ENCODE assay signal across 10 cellular contexts in genomic region chr9:8855046-8855445, GRCh38.
DNase-seq lines count a peak whose midpoint lies in the region; ATAC-seq, FAIRE-seq and TF ChIP-seq lines count a peak whose summit lies in the region.
"Had no signal": no experiment of that assay in that cellular context is flagged by ENCODE, and none has a peak within 500 bp of the region (broad histone marks: within the 10 kb centered on the region; RNA-seq: fewer than 3 reads in every experiment).

No MANE protein-coding gene starts in this region.

- peak overlapping the region; percentile 25 for H3K27ac Mint-ChIP-seq in nephron progenitor cell
- H3K27ac Mint-ChIP-seq: activated CD4-positive, alpha-beta T cell treated with anti-CD3 and anti-CD28 coated beads for 36 hours had no signal

- DNase-seq in H4 (ENCODE audit: low spot score), result peak; percentile 18
- peak; percentile 67 for DNase-seq in NCI-H446 treated with DMSO at 0.1 percent for 48 hours (lab: John Stamatoyannopoulos, UW)
- no peak for DNase-seq in H1 (ENCODE audit: low read depth in 1 of 2, low spot score in 2 of 2)
- no peak for DNase-seq in nephron progenitor cell
- DNase-seq in esophagus squamous epithelium (lab: John Stamatoyannopoulos, UW), result no peak
- no peak for DNase-seq in T-helper 9 cell
- no peak for DNase-seq in NCI-H2029 treated with DMSO at 0.1 percent for 48 hours (lab: John Stamatoyannopoulos, UW)
- DNase-seq: activated CD4-positive, alpha-beta T cell treated with anti-CD3 and anti-CD28 coated beads for 36 hours; stimulated activated CD4-positive, alpha-beta T cell treated with anti-CD3 and anti-CD28 coated beads, Interleukin-12 subunit alpha, Interleukin-12 subunit beta, amount 100 ng/mL, for 4 hours had no signal

- H3K4me1 ChIP-seq in H1 (replicated peaks in 1 of 4; ENCODE audit: control insufficient read depth in 3 of 4, insufficient read depth in 4 of 4, low read length in 3 of 4) (peaks cover 2 to 18% (median 8%) of the 10 kb centered on the region in 4 experiments; a peak in 5 of 7 replicates), esophagus squamous epithelium (peaks cover 0 to 35% (median 15%) of the 10 kb centered on the region in 3 donors)

- H3K27me3 Mint-ChIP-seq in nephron progenitor cell (ENCODE audit: low read depth, poor library complexity), result peaks cover 7% of the 10 kb centered on the region

- H3K27ac ChIP-seq in H1 (ENCODE audit: low read depth, low read length) (no peak overlapping the region), esophagus squamous epithelium (no peak overlapping the region)

- no peak overlapping the region for H3K4ac ChIP-seq in H1 (replicated peaks; ENCODE audit: insufficient read length, low read depth, low read length)

- H4K20me1 ChIP-seq in H1 (replicated peaks in 1 of 2; ENCODE audit: control insufficient read depth in 1 of 2, insufficient read depth in 2 of 2, low read length in 2 of 2), result no peaks in the 10 kb centered on the region

- peaks cover 81% of the 10 kb centered on the region for H3K4me1 Mint-ChIP-seq in nephron progenitor cell

- TF ChIP-seq CTCF in H1 (IDR thresholded peaks at IDR 0.05; ENCODE audit: control extremely low read depth in 1 of 3, insufficient read depth in 1 of 3, low read depth in 1 of 3, low read length in 3 of 3), result peak in 2 of 3 experiments; percentile 36 to 49; a peak in 2 of 4 replicates
- peak; percentile 57 for TF ChIP-seq CTCF in nephron progenitor cell (IDR thresholded peaks at IDR 0.05)
- TF ChIP-seq CTCF in esophagus squamous epithelium (IDR thresholded peaks at IDR 0.05), result peak in 2 of 6 experiments; percentile 5 to 27

- no peaks in the 10 kb centered on the region; a peak in 1 of 8 replicates for H3K36me3 ChIP-seq in H1 (ENCODE audit: control insufficient read depth in 2 of 4, insufficient read depth in 4 of 4, low read length in 3 of 4)
- no peaks in the 10 kb centered on the region for H3K36me3 ChIP-seq in esophagus squamous epithelium

- no peak overlapping the region for H4K91ac ChIP-seq in H1 (replicated peaks; ENCODE audit: insufficient read length, low read length)

- peaks cover 5% of the 10 kb centered on the region; the same call in 1 of the 2 replicates for H3K23me2 ChIP-seq in H1 (ENCODE audit: low read depth, low read length)

- no peaks in the 10 kb centered on the region for H3K9me3 Mint-ChIP-seq in nephron progenitor cell

- intact Hi-C loops in esophagus squamous epithelium (cut with DNase I), result no loop called here

- CTCF ChIA-PET in H1 (lab: Charles Lee; ENCODE audit: partially characterized antibody), result no interaction called here

- TF ChIP-seq POLR2A in H1 (IDR thresholded peaks at IDR 0.05; ENCODE audit: control extremely low read depth in 1 of 2, low read depth in 2 of 2, low read length in 2 of 2), result no peak
- no peak for TF ChIP-seq POLR2A in esophagus squamous epithelium (IDR thresholded peaks at IDR 0.05)

- no peak for ATAC-seq in HG02678 (IDR thresholded peaks at IDR 0.05; ENCODE audit: unreplicated experiment)
- ATAC-seq: activated CD4-positive, alpha-beta T cell treated with anti-CD3 and anti-CD28 coated beads for 36 hours had no signal

- no peak overlapping the region for H2AFZ ChIP-seq in H1 (ENCODE audit: low read length)

- peak overlapping the region; percentile 95 for H3K4me3 Mint-ChIP-seq in nephron progenitor cell
- H3K4me3 Mint-ChIP-seq: activated CD4-positive, alpha-beta T cell treated with anti-CD3 and anti-CD28 coated beads for 36 hours had no signal

- no peak overlapping the region for H3K14ac ChIP-seq in H1 (ENCODE audit: insufficient read length)

- no peak overlapping the region for H2BK20ac ChIP-seq in H1 (ENCODE audit: low read length)

- H2AK5ac ChIP-seq in H1 (ENCODE audit: low read depth, low read length), result no peak overlapping the region

- no peak for TF ChIP-seq EP300 in H1 (IDR thresholded peaks at IDR 0.05; ENCODE audit: borderline replicate concordance in 1 of 2, low read depth in 2 of 2, low read length in 2 of 2)

- no peak for FAIRE-seq in H1 (lab: Jason Lieb, UNC)

- no peak overlapping the region for H4K5ac ChIP-seq in H1 (ENCODE audit: insufficient read length, low read depth, low read length)

- no peaks in the 10 kb centered on the region; a peak in 3 of 7 replicates for H3K27me3 ChIP-seq in H1 (replicated peaks in 1 of 4; ENCODE audit: control insufficient read depth in 3 of 4, extremely low read depth in 1 of 4, insufficient read depth in 3 of 4, low read length in 3 of 4)
- H3K27me3 ChIP-seq in esophagus squamous epithelium, result peaks cover 0 to 76% (median 4%) of the 10 kb centered on the region in 4 donors

- H3K56ac ChIP-seq in H1 (replicated peaks; ENCODE audit: insufficient read length, low read depth, low read length), result no peak overlapping the region

- no peak overlapping the region for H2BK5ac ChIP-seq in H1 (ENCODE audit: low read depth, low read length)

- H3K4me2 ChIP-seq in H1 (ENCODE audit: insufficient read depth in 1 of 2, low read depth in 2 of 2, low read length in 2 of 2), result no peak overlapping the region

- no peak overlapping the region for H2BK120ac ChIP-seq in H1 (replicated peaks; ENCODE audit: low read depth, low read length)

- H2BK15ac ChIP-seq in H1 (ENCODE audit: low read length), result no peak overlapping the region

- POLR2A ChIA-PET in H1 (lab: Charles Lee; ENCODE audit: partially characterized antibody), result no interaction called here

- H3K4me3 ChIP-seq in H1 (ENCODE audit: extremely low read depth in 1 of 4, insufficient read depth in 2 of 4, low read depth in 3 of 4, low read length in 4 of 4) (no peak overlapping the region), esophagus squamous epithelium (no peak overlapping the region)

- no peak overlapping the region for H4K8ac ChIP-seq in H1 (ENCODE audit: extremely low read depth, insufficient read depth, low read length)

- H3K79me1 ChIP-seq in H1 (ENCODE audit: low read depth, low read length), result no peaks in the 10 kb centered on the region

- H3K18ac ChIP-seq in H1 (ENCODE audit: extremely low read depth, low read length), result no peak overlapping the region

- H3K9me3 ChIP-seq in H1 (ENCODE audit: insufficient read depth in 2 of 2, low read depth in 1 of 2, low read length in 1 of 2) (no peaks in the 10 kb centered on the region), esophagus squamous epithelium (no peaks in the 10 kb centered on the region)

- H3K36me3 Mint-ChIP-seq in nephron progenitor cell (ENCODE audit: low read depth), result no peaks in the 10 kb centered on the region

- no peak overlapping the region for H3K23ac ChIP-seq in H1 (ENCODE audit: insufficient read length)

- 85% methylated on average over 1 of the region's 1 CpG; no CpG with 5 or more reads in 1 of the 2 experiments for WGBS in H1 (ENCODE audit: extremely low coverage in 1 of 2, insufficient coverage in 1 of 2, insufficient read length in 1 of 2, insufficient replicate concordance in 2 of 2, low coverage in 1 of 2, low lambda C conversion rate in 2 of 2, missing lambda C conversion rate in 1 of 2), 2 experiments
- 46 to 70% methylated on average over 1 of the region's 1 CpG for WGBS in esophagus squamous epithelium, 2 donors

- no peak overlapping the region for H3K9ac ChIP-seq in H1 (replicated peaks in 1 of 4; ENCODE audit: extremely low read depth in 1 of 4, low read depth in 3 of 4, low read length in 3 of 4)

- H3K79me2 ChIP-seq in H1 (ENCODE audit: control insufficient read depth in 1 of 2, insufficient read depth in 2 of 2, low read length in 2 of 2), result peaks cover 0 to 35% of the 10 kb centered on the region in 2 experiments; a peak in 2 of 4 replicates

- peak; percentile 68 for TF ChIP-seq RAD21 in H1 (IDR thresholded peaks at IDR 0.05 in 1 of 2, conservative IDR thresholded peaks at IDR 0.05 in 1 of 2; ENCODE audit: low read depth in 2 of 2, low read length in 2 of 2)

- H2BK12ac ChIP-seq in H1 (ENCODE audit: low read depth, low read length), result no peak overlapping the region

TF ChIP-seq in H1, 55 proteins besides CTCF, POLR2A, EP300 and RAD21:
- TF ChIP-seq TBP (IDR thresholded peaks at IDR 0.05; ENCODE audit: low read depth, low read length) (no peak), RFX5 (IDR thresholded peaks at IDR 0.05; ENCODE audit: borderline replicate concordance, low read depth, low read length) (no peak), POU5F1 (IDR thresholded peaks at IDR 0.05; ENCODE audit: low read depth, low read length) (no peak), SP4 (IDR thresholded peaks at IDR 0.05; ENCODE audit: low read length) (no peak), RNF2 (IDR thresholded peaks at IDR 0.05; ENCODE audit: borderline replicate concordance, low read depth, low read length, missing control alignments, poor library complexity, severe bottlenecking) (no peak), FOSL1 (IDR thresholded peaks at IDR 0.05; ENCODE audit: insufficient read depth, low read depth, low read length) (no peak), RXRA (IDR thresholded peaks at IDR 0.05; ENCODE audit: insufficient read depth, low read depth, low read length) (no peak), SAP30 (IDR thresholded peaks at IDR 0.05; ENCODE audit: insufficient read depth, insufficient replicate concordance, low read length) (no peak)

Comparison
In these comparisons a context has a peak if more than half of its experiments do, and no peak if none do; other contexts are left out.
1. DNase-seq: peak in H4 (single experiment) and NCI-H446 treated with DMSO at 0.1 percent for 48 hours (single experiment); none in H1 (0 of 2), nephron progenitor cell (single experiment), esophagus squamous epithelium (single experiment), T-helper 9 cell (single experiment) and NCI-H2029 treated with DMSO at 0.1 percent for 48 hours (single experiment).